ENCODE assay signal across 1 cellular context in the genomic region with DNA sequence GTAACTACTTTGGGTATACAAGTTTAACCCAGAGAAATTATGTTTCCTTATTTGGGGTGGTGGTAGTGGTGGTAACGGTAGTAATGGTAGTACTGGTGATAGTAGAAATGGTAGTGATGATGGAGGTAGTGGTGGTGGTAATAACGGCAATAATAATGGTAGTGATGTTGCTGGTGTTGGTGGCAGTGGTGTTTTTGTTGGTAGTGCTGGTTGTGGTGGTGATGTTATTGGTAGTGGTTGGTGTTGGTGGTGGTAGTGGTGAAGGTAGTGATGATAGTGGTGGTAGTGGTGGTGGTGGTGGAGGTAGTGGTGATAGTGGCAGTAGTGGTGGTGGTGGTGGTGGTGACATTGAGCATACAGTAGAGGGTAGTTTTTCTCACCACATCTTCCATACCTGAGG.
TF ChIP-seq lines count a peak whose summit lies in the region.

No MANE protein-coding gene starts in this region.

TF ChIP-seq in HEK293, 187 proteins besides CTCF, POLR2A, EP300 and RAD21 (continued from another document):
- TF ChIP-seq, protein P1, sequence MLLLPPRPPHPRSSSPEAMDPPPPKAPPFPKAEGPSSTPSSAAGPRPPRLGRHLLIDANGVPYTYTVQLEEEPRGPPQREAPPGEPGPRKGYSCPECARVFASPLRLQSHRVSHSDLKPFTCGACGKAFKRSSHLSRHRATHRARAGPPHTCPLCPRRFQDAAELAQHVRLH (tag by site-specific recombination; IDR thresholded peaks at IDR 0.05), result peak; percentile 85
